Comparison of ENCODE assay signal across 18 cellular contexts in the genomic region with DNA sequence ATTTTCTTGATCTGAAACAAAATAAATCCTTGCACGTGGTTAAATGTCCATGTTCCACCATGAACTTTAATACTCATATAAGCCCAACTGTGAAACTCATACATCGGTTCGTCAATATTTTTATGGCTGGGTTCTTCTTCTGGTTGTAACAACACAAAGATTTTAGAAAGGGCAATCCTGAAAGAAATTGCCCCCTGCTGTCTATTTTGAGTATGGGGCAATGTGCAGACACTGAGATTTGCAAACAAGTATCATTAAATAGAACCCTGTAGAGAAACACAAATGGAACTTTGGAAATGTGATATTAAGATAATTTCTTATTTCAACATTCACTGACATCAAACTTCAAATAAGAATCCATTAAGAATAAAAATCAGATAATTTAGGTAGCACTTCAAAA.
A peak's percentile ranks its signal among the peaks of the same experiment; 100 is the strongest.
DNase-seq lines count a peak whose midpoint lies in the region; ATAC-seq and TF ChIP-seq lines count a peak whose summit lies in the region.
"Had no signal": no experiment of that assay in that cellular context is flagged by ENCODE, and none has a peak within 500 bp of the region (broad histone marks: within the 10 kb centered on the region; RNA-seq: fewer than 3 reads in every experiment).

No MANE protein-coding gene starts in this region.

- BruUV-seq in Panc1 (replicated peaks; lab: Mats Ljungman, UMichigan), result no TSS peak

- no peak for DNase-seq in AG09309 (ENCODE audit: low read depth)
- DNase-seq in GM12864 (ENCODE audit: low read depth), result no peak
- DNase-seq in Panc1 (ENCODE audit: low read depth, low spot score), result no peak
- DNase-seq in fibroblast of the aortic adventitia (ENCODE audit: low read depth), result no peak
- DNase-seq in ACHN, result no peak
- no peak for DNase-seq in KG1 (lab: John Stamatoyannopoulos, UW)
- DNase-seq in middle frontal gyrus (ENCODE audit: extremely low spot score, low spot score), result no peak
- DNase-seq: activated CD4-positive, alpha-beta T cell treated with anti-CD3 and anti-CD28 coated beads for 48 hours; activated CD8-positive, alpha-beta memory T cell treated with anti-CD3 and anti-CD28 coated beads, Interleukin-2, amount 50 U/mL, for 4 hours; activated naive CD4-positive, alpha-beta T cell treated with anti-CD3 and anti-CD28 coated beads, Interleukin-2, amount 10 ng/mL, durations not matched to agents 7 days and 5 days; effector CD8-positive, alpha-beta T cell; Karpas-422; NCI-H446 treated with DMSO at 0.1 percent for 48 hours; occipital lobe; SJCRH30; substantia nigra; T-helper 9 cell had no signal

- in situ Hi-C loops in Panc1 (cut with HindIII; ENCODE audit: low pct_unique_long_range_greater_than_20kb, low sequenced_read_pairs) (no loop called here), ACHN (cut with HindIII; ENCODE audit: low pct_ligation_motif_present, low pct_unique_long_range_greater_than_20kb, low sequenced_read_pairs) (no loop called here)

- intact Hi-C loops in Panc1 (cut with micrococcal nuclease; ENCODE audit: unreplicated experiment), result no loop called here

- CTCF ChIA-PET in Panc1 (lab: Charles Lee), result no interaction called here

- 0 out of 2 replicates have a peak, but pooled peaks cover 2% of the 10 kb centered on the region for H3K27me3 ChIP-seq in Panc1 (ENCODE audit: control insufficient read depth, insufficient read depth, low read length)
- H3K27me3 ChIP-seq: SJCRH30 had no signal

- H3K36me3 ChIP-seq in Panc1 (ENCODE audit: control insufficient read depth, insufficient read depth, low read length), result no peaks in the 10 kb centered on the region
- H3K36me3 ChIP-seq: SJCRH30 had no signal

- H3K9me3 ChIP-seq in Panc1 (ENCODE audit: control insufficient read depth, insufficient read depth, low read depth, low read length), result peaks cover 5% of the 10 kb centered on the region; the same call in 1 of the 2 replicates
- H3K9me3 ChIP-seq: SJCRH30 had no signal

- ATAC-seq in Panc1 (no peak), HG03460 (IDR thresholded peaks at IDR 0.05; ENCODE audit: unreplicated experiment) (no peak)

- H3K27ac ChIP-seq in Panc1 (ENCODE audit: low read length), result no peak overlapping the region
- H3K27ac ChIP-seq: SJCRH30 had no signal

- TF ChIP-seq CTCF in AG09309 (IDR thresholded peaks at IDR 0.05; ENCODE audit: control insufficient read depth, insufficient read depth, low read depth, low read length, missing control alignments), result peak; percentile 4
- peak; percentile 8 for TF ChIP-seq CTCF in GM12864 (IDR thresholded peaks at IDR 0.05; ENCODE audit: low read depth, low read length, missing control alignments)
- TF ChIP-seq CTCF in Panc1 (IDR thresholded peaks at IDR 0.05), result peak; percentile 18; the same call in 1 of the 2 replicates
- peak; percentile 21 for TF ChIP-seq CTCF in fibroblast of the aortic adventitia (IDR thresholded peaks at IDR 0.05; ENCODE audit: insufficient read depth, low read length)

- H3K4me1 ChIP-seq in Panc1 (ENCODE audit: control insufficient read depth, insufficient read depth, low read length), result no peaks in the 10 kb centered on the region
- H3K4me1 ChIP-seq: SJCRH30 had no signal

- POLR2A ChIA-PET in Panc1 (lab: Charles Lee), result no interaction called here

- H3K4me3 ChIP-seq in AG09309 (ENCODE audit: control insufficient read depth, low read depth, low read length) (no peak overlapping the region), GM12864 (ENCODE audit: low read depth, low read length) (no peak overlapping the region), Panc1 (ENCODE audit: low read depth in 2 of 2, low read length in 2 of 2) (no peak overlapping the region), fibroblast of the aortic adventitia (ENCODE audit: low read depth, low read length) (no peak overlapping the region)
- H3K4me3 ChIP-seq: SJCRH30 had no signal
